ENCODE assay signal across 9 cellular contexts in genomic region chr12:2692156-2692555, GRCh38.
DNase-seq lines count a peak whose midpoint lies in the region; ATAC-seq, FAIRE-seq and TF ChIP-seq lines count a peak whose summit lies in the region.
"Had no signal": no experiment of that assay in that cellular context is flagged by ENCODE, and none has a peak within 500 bp of the region (broad histone marks: within the 10 kb centered on the region; RNA-seq: fewer than 3 reads in every experiment).

No MANE protein-coding gene starts in this region.

- no peak for DNase-seq in activated T-cell treated with anti-CD3 and anti-CD28 coated beads, Interleukin-2, amount 50 U/mL, for 24 hours
- DNase-seq in activated T-cell treated with anti-CD3 and anti-CD28 coated beads, Interleukin-2, amount 50 U/mL, for 1 hour = no peak
- DNase-seq in T-helper 17 cell (no peak), D721Med (ENCODE audit: insufficient read length, low spot score) (no peak), RCC 7860 (ENCODE audit: low spot score) (no peak)
- DNase-seq: brain microvascular endothelial cell had no signal

- no peak for TF ChIP-seq CTCF in D721Med (IDR thresholded peaks at IDR 0.05; ENCODE audit: insufficient read depth, missing control alignments)

- ATAC-seq in T-helper 17 cell = peak; percentile 31
- ATAC-seq in GM18868 (IDR thresholded peaks at IDR 0.05; ENCODE audit: unreplicated experiment) = no peak

- WGBS in thymus = 4% methylated on average over 12 of the region's 12 CpGs

- peak overlapping the region; percentile 92 for H3K27ac Mint-ChIP-seq in activated T-cell treated with anti-CD3 and anti-CD28 coated beads, Interleukin-2, amount 50 U/mL, for 24 hours
- H3K27ac Mint-ChIP-seq in T-helper 17 cell = peak overlapping the region; percentile 92

- H3K27me3 ChIP-seq in iPS-20b (ENCODE audit: insufficient read depth, low read length) (peaks cover 42% of the 10 kb centered on the region), thymus (ENCODE audit: control insufficient read depth, insufficient read depth) (no peaks in the 10 kb centered on the region)

- peaks cover 22% of the 10 kb centered on the region for H3K27me3 Mint-ChIP-seq in activated T-cell treated with anti-CD3 and anti-CD28 coated beads, Interleukin-2, amount 50 U/mL, for 24 hours
- peaks cover 23% of the 10 kb centered on the region for H3K27me3 Mint-ChIP-seq in T-helper 17 cell

- H3K4me1 Mint-ChIP-seq in activated T-cell treated with anti-CD3 and anti-CD28 coated beads, Interleukin-2, amount 50 U/mL, for 24 hours (ENCODE audit: low read depth) = peaks cover 39% of the 10 kb centered on the region
- H3K4me1 Mint-ChIP-seq in T-helper 17 cell = peaks cover 29% of the 10 kb centered on the region

- peaks cover 12% of the 10 kb centered on the region for H3K4me1 ChIP-seq in iPS-20b (ENCODE audit: insufficient read depth, low read length)
- peaks cover 28% of the 10 kb centered on the region for H3K4me1 ChIP-seq in thymus (ENCODE audit: control insufficient read depth, insufficient read depth, low read length)

- peak overlapping the region; percentile 82 for H3K4me3 ChIP-seq in iPS-20b (ENCODE audit: low read length)
- peak overlapping the region; percentile 83 for H3K4me3 ChIP-seq in thymus (ENCODE audit: low read length)

- H3K36me3 ChIP-seq in iPS-20b (ENCODE audit: insufficient read depth, low read depth, low read length) = no peaks in the 10 kb centered on the region
- H3K36me3 ChIP-seq in thymus (ENCODE audit: control insufficient read depth, insufficient read depth) = peaks cover 4% of the 10 kb centered on the region
- H3K36me3 ChIP-seq: brain microvascular endothelial cell had no signal

- no peak overlapping the region for H3K27ac ChIP-seq in iPS-20b (ENCODE audit: low read length)
- peak overlapping the region; percentile 99 for H3K27ac ChIP-seq in thymus (ENCODE audit: low read depth)
- H3K27ac ChIP-seq: brain microvascular endothelial cell had no signal

- H3K9me3 Mint-ChIP-seq in activated T-cell treated with anti-CD3 and anti-CD28 coated beads, Interleukin-2, amount 50 U/mL, for 24 hours = no peaks in the 10 kb centered on the region

- peak overlapping the region; percentile 79; the same call in 1 of the 2 replicates for H3K9ac ChIP-seq in iPS-20b (ENCODE audit: low read depth, low read length)

- H3K36me3 Mint-ChIP-seq in activated T-cell treated with anti-CD3 and anti-CD28 coated beads, Interleukin-2, amount 50 U/mL, for 24 hours (ENCODE audit: low read depth) = peaks cover 2% of the 10 kb centered on the region
- H3K36me3 Mint-ChIP-seq in T-helper 17 cell (ENCODE audit: low read depth) = peaks cover 5% of the 10 kb centered on the region

- no peak for FAIRE-seq in D721Med (lab: Jason Lieb, UNC)
- no peak for FAIRE-seq in RCC 7860 (lab: Jason Lieb, UNC)

- peak overlapping the region; percentile 86 for H3K4me3 Mint-ChIP-seq in activated T-cell treated with anti-CD3 and anti-CD28 coated beads, Interleukin-2, amount 50 U/mL, for 24 hours
- peak overlapping the region; percentile 97 for H3K4me3 Mint-ChIP-seq in T-helper 17 cell

- no peaks in the 10 kb centered on the region for H3K9me3 ChIP-seq in T-helper 17 cell (ENCODE audit: control insufficient read depth, low read length, poor library complexity, severe bottlenecking)
- no peaks in the 10 kb centered on the region for H3K9me3 ChIP-seq in iPS-20b (ENCODE audit: insufficient read depth, low read depth, low read length)
- H3K9me3 ChIP-seq in thymus (ENCODE audit: control insufficient read depth) = no peaks in the 10 kb centered on the region
